ENCODE assay signal across 8 cellular contexts in the genomic region with DNA sequence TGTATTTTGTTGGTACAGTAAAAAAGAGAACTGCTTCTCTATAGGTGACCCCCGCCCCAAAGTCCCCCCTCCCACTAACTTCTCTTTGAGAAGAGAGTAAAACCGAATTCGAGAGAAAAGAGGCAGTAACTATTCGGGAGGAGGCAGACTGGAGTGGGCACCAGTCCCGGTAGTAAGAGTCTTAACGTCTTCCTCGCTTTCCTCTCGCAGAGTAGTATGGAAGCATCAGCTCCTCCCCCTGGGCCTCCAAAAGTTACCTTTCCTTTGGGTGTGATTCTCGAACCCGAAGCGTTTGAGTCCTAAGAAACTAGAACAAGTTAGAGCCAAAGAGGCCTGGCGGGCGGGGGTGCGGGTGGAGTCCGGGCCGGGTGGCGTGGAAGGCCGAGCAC. TPM values are rescaled to one million over a fixed set of nuclear protein-coding genes. Genes with fewer than 3 reads are reported as not detected.
DNase-seq lines count a peak whose midpoint lies in the region; ATAC-seq lines count a peak whose summit lies in the region.

No MANE protein-coding gene starts in this region.

- H3K4me3 Mint-ChIP-seq in activated T-cell treated with anti-CD3 and anti-CD28 coated beads, Interleukin-2, amount 50 U/mL, for 24 hours, result peak overlapping the region; percentile 76
- H3K4me3 Mint-ChIP-seq in activated T-cell treated with anti-CD3 and anti-CD28 coated beads, Interleukin-2, amount 50 U/mL, for 72 hours, result peak overlapping the region; percentile 83 to 89

- WGBS in iPS DF 6.9 (ENCODE audit: insufficient coverage, insufficient read length), result no CpG with 5 or more reads among the region's 18 CpGs

- no peaks in the 10 kb centered on the region for H3K9me3 Mint-ChIP-seq in activated T-cell treated with anti-CD3 and anti-CD28 coated beads, Interleukin-2, amount 50 U/mL, for 24 hours
- H3K9me3 Mint-ChIP-seq in activated T-cell treated with anti-CD3 and anti-CD28 coated beads, Interleukin-2, amount 50 U/mL, for 72 hours, result no peaks in the 10 kb centered on the region

- no peaks in the 10 kb centered on the region for H3K27me3 ChIP-seq in iPS DF 6.9 (ENCODE audit: control insufficient read depth, insufficient read depth, low read length)
- H3K27me3 ChIP-seq in skeletal muscle satellite cell (ENCODE audit: control insufficient read depth, insufficient read depth, low read length), result no peaks in the 10 kb centered on the region

- H3K9me3 ChIP-seq in iPS DF 6.9 (ENCODE audit: control insufficient read depth, insufficient read depth, low read length) (no peaks in the 10 kb centered on the region), skeletal muscle satellite cell (replicated peaks; ENCODE audit: low read length) (no peaks in the 10 kb centered on the region)

- H3K36me3 Mint-ChIP-seq in activated T-cell treated with anti-CD3 and anti-CD28 coated beads, Interleukin-2, amount 50 U/mL, for 24 hours (ENCODE audit: low read depth), result no peaks in the 10 kb centered on the region
- no peaks in the 10 kb centered on the region for H3K36me3 Mint-ChIP-seq in activated T-cell treated with anti-CD3 and anti-CD28 coated beads, Interleukin-2, amount 50 U/mL, for 72 hours (ENCODE audit: insufficient read depth in 2 of 2)

- H3K4me3 ChIP-seq in iPS DF 6.9 (ENCODE audit: low read length) (peak overlapping the region; percentile 85; the same call in 1 of the 2 replicates), skeletal muscle satellite cell (ENCODE audit: low read length) (peak overlapping the region; percentile 89)

- peaks cover 20% of the 10 kb centered on the region for H3K4me1 Mint-ChIP-seq in activated T-cell treated with anti-CD3 and anti-CD28 coated beads, Interleukin-2, amount 50 U/mL, for 24 hours (ENCODE audit: low read depth)
- peaks cover 9% of the 10 kb centered on the region for H3K4me1 Mint-ChIP-seq in activated T-cell treated with anti-CD3 and anti-CD28 coated beads, Interleukin-2, amount 50 U/mL, for 72 hours (ENCODE audit: low read depth)

- H3K4me1 ChIP-seq in iPS DF 6.9 (ENCODE audit: control insufficient read depth, insufficient read depth, low read length), result peaks cover 2% of the 10 kb centered on the region; the same call in 1 of the 2 replicates
- peaks cover 4% of the 10 kb centered on the region for H3K4me1 ChIP-seq in skeletal muscle satellite cell (ENCODE audit: control insufficient read depth, insufficient read depth, low read length)

- DNase-seq in activated T-cell treated with anti-CD3 and anti-CD28 coated beads, Interleukin-2, amount 50 U/mL, for 24 hours, result no peak
- DNase-seq in activated T-cell treated with anti-CD3 and anti-CD28 coated beads for 4 hours (no peak), iPS DF 6.9 (ENCODE audit: low read depth, low spot score) (no peak), NCI-H1436 (lab: John Stamatoyannopoulos, UW) (no peak)
- DNase-seq in activated T-cell treated with anti-CD3 and anti-CD28 coated beads, Interleukin-2, amount 50 U/mL, for 72 hours, result no peak
- no peak for DNase-seq in stimulated activated CD4-positive, alpha-beta T cell treated with anti-CD3 and anti-CD28 coated beads, Interleukin-4, amount 100 ng/mL, for 24 hours

- H3K36me3 ChIP-seq in iPS DF 6.9 (ENCODE audit: control insufficient read depth, insufficient read depth, low read length), result no peaks in the 10 kb centered on the region; the same call in 1 of the 2 replicates
- no peaks in the 10 kb centered on the region for H3K36me3 ChIP-seq in skeletal muscle satellite cell (ENCODE audit: insufficient read depth, low read length)

- H3K27me3 Mint-ChIP-seq in activated T-cell treated with anti-CD3 and anti-CD28 coated beads, Interleukin-2, amount 50 U/mL, for 24 hours, result peaks cover 36% of the 10 kb centered on the region
- H3K27me3 Mint-ChIP-seq in activated T-cell treated with anti-CD3 and anti-CD28 coated beads, Interleukin-2, amount 50 U/mL, for 72 hours (ENCODE audit: low read depth), result peaks cover 14% of the 10 kb centered on the region

- peak overlapping the region; percentile 90 for H3K4me2 ChIP-seq in skeletal muscle satellite cell (ENCODE audit: low read length)

- peak overlapping the region; percentile 88 for H3K9ac ChIP-seq in skeletal muscle satellite cell (ENCODE audit: low read depth, low read length)

- peak in 1 of 2 donors; percentile 10 for ATAC-seq in activated T-cell treated with anti-CD3 and anti-CD28 coated beads, Interleukin-2, amount 50 U/mL, for 72 hours (replicated peaks in 1 of 2)
- no peak for ATAC-seq in HG03565 (IDR thresholded peaks at IDR 0.05; ENCODE audit: unreplicated experiment)

- H3K27ac ChIP-seq in iPS DF 6.9 (ENCODE audit: low read length), result no peak overlapping the region

- H3K27ac Mint-ChIP-seq in activated T-cell treated with anti-CD3 and anti-CD28 coated beads, Interleukin-2, amount 50 U/mL, for 24 hours, result peak overlapping the region; percentile 64
- peak overlapping the region; percentile 79 for H3K27ac Mint-ChIP-seq in activated T-cell treated with anti-CD3 and anti-CD28 coated beads, Interleukin-2, amount 50 U/mL, for 72 hours

RNA-seq across cellular contexts. Expression of gene DSE, which starts 0.4 kb away (rescaled TPM):
- total RNA-seq in activated T-cell treated with anti-CD3 and anti-CD28 coated beads, Interleukin-2, amount 50 U/mL, for 72 hours, result 10 to 100 TPM in 1 of 2 donors, 1 to 10 TPM in 1; 8.5 to 15.1 TPM
- 24.7 and 34.0 TPM in 2 replicates for total RNA-seq in skeletal muscle satellite cell (2012; rRNA removed)
